ENCODE assay signal across 12 cellular contexts in genomic region chr20:20680991-20681508, GRCh38. TPM values are rescaled to one million over a fixed set of nuclear protein-coding genes. Genes with fewer than 3 reads are reported as not detected.
DNase-seq lines count a peak whose midpoint lies in the region; ATAC-seq and TF ChIP-seq lines count a peak whose summit lies in the region.
"Had no signal": no experiment of that assay in that cellular context is flagged by ENCODE, and none has a peak within 500 bp of the region (broad histone marks: within the 10 kb centered on the region; RNA-seq: fewer than 3 reads in every experiment).

No MANE protein-coding gene starts in this region.

- no peaks in the 10 kb centered on the region for H3K9me3 Mint-ChIP-seq in T-helper 2 cell treated with Interferon-gamma antibody and Interleukin-4, amounts not matched to agents 5 μg/mL and 100 μg/mL, for 36 hours
- no peaks in the 10 kb centered on the region for H3K9me3 Mint-ChIP-seq in activated B cell treated with CpG ODN at 0.5 μM for 24 hours

- peaks cover 19% of the 10 kb centered on the region for H3K4me1 Mint-ChIP-seq in T-helper 2 cell treated with Interferon-gamma antibody and Interleukin-4, amounts not matched to agents 5 μg/mL and 100 μg/mL, for 36 hours (ENCODE audit: low read depth)
- peaks cover 44% of the 10 kb centered on the region for H3K4me1 Mint-ChIP-seq in activated B cell treated with CpG ODN at 0.5 μM for 24 hours

- peak overlapping the region in 3 of 4 donors; percentile 36 to 42 (median 36) for H3K27ac ChIP-seq in gastrocnemius medialis
- H3K27ac ChIP-seq: heart left ventricle, WERI-Rb-1 had no signal

- H3K27me3 ChIP-seq in gastrocnemius medialis: no peaks in the 10 kb centered on the region
- H3K27me3 ChIP-seq: heart left ventricle had no signal

- DNase-seq in T-helper 2 cell treated with Interferon-gamma antibody and Interleukin-4, amounts not matched to agents 5 μg/mL and 100 μg/mL, for 36 hours (ENCODE audit: low spot score): no peak
- no peak for DNase-seq in T-helper 2 cell
- DNase-seq in activated B cell treated with CpG ODN at 0.5 μM for 24 hours: no peak
- DNase-seq in gastrocnemius medialis: no peak
- DNase-seq in pons (ENCODE audit: low spot score): no peak
- DNase-seq in dedifferentiated amniotic fluid mesenchymal stem cell (ENCODE audit: extremely low spot score): no peak
- no peak for DNase-seq in activated effector memory CD4-positive, alpha-beta T cell treated with Interleukin-2 at 50 U/mL for 16 hours
- DNase-seq: activated naive CD4-positive, alpha-beta T cell treated with Interleukin-2 at 50 U/mL for 16 hours; heart left ventricle; midbrain; WERI-Rb-1 had no signal

- H3K4me1 ChIP-seq in gastrocnemius medialis: peaks cover 53 to 72% of the 10 kb centered on the region in 2 donors

- CTCF ChIA-PET in activated B cell treated with CpG ODN at 0.5 μM for 24 hours (lab: Charles Lee): no interaction called here

- TF ChIP-seq CTCF in activated B cell treated with CpG ODN at 0.5 μM for 24 hours (IDR thresholded peaks at IDR 0.05): no peak
- no peak for TF ChIP-seq CTCF in gastrocnemius medialis (IDR thresholded peaks at IDR 0.05 in 4 of 5, conservative IDR thresholded peaks at IDR 0.05 in 1 of 5)

- intact Hi-C loops in activated B cell treated with CpG ODN at 0.5 μM for 24 hours (cut with micrococcal nuclease): no loop called here
- intact Hi-C loops in gastrocnemius medialis (cut with DNase I; ENCODE audit: low total_unique reads): no loop called here

- no peak overlapping the region for H3K4me3 ChIP-seq in gastrocnemius medialis
- H3K4me3 ChIP-seq: heart left ventricle had no signal

- H3K9me3 ChIP-seq in gastrocnemius medialis: no peaks in the 10 kb centered on the region
- H3K9me3 ChIP-seq: heart left ventricle had no signal

- TF ChIP-seq POLR2A in gastrocnemius medialis (IDR thresholded peaks at IDR 0.05): no peak

- peaks cover 12% of the 10 kb centered on the region for H3K36me3 Mint-ChIP-seq in T-helper 2 cell treated with Interferon-gamma antibody and Interleukin-4, amounts not matched to agents 5 μg/mL and 100 μg/mL, for 36 hours (ENCODE audit: low read depth)
- peaks cover 13% of the 10 kb centered on the region for H3K36me3 Mint-ChIP-seq in activated B cell treated with CpG ODN at 0.5 μM for 24 hours (ENCODE audit: low read depth)

- in situ Hi-C loops in gastrocnemius medialis (cut with MboI; ENCODE audit: low sequenced_read_pairs in 4 of 4): no loop called here

- POLR2A ChIA-PET in activated B cell treated with CpG ODN at 0.5 μM for 24 hours (lab: Charles Lee): interaction anchor here (0.6 kb wide), 1 partner anchor 8 kb away, joined by 4 read pairs; no protein-coding TSS in a partner anchor

- H3K27ac Mint-ChIP-seq in T-helper 2 cell treated with Interferon-gamma antibody and Interleukin-4, amounts not matched to agents 5 μg/mL and 100 μg/mL, for 36 hours: peak overlapping the region; percentile 64
- no peak overlapping the region for H3K27ac Mint-ChIP-seq in activated B cell treated with CpG ODN at 0.5 μM for 24 hours

- H3K27me3 Mint-ChIP-seq in T-helper 2 cell treated with Interferon-gamma antibody and Interleukin-4, amounts not matched to agents 5 μg/mL and 100 μg/mL, for 36 hours (ENCODE audit: low read depth): no peaks in the 10 kb centered on the region
- no peaks in the 10 kb centered on the region for H3K27me3 Mint-ChIP-seq in activated B cell treated with CpG ODN at 0.5 μM for 24 hours

- peak overlapping the region; percentile 4 for H3K4me3 Mint-ChIP-seq in T-helper 2 cell treated with Interferon-gamma antibody and Interleukin-4, amounts not matched to agents 5 μg/mL and 100 μg/mL, for 36 hours
- peak overlapping the region; percentile 33 for H3K4me3 Mint-ChIP-seq in activated B cell treated with CpG ODN at 0.5 μM for 24 hours

- H3K36me3 ChIP-seq in gastrocnemius medialis: peaks cover 0 to 16% of the 10 kb centered on the region in 2 donors
- H3K36me3 ChIP-seq: WERI-Rb-1 had no signal

- ATAC-seq in HG03432 (IDR thresholded peaks at IDR 0.05; ENCODE audit: unreplicated experiment) (peak; percentile 47), activated B cell treated with CpG ODN at 0.5 μM for 24 hours (ENCODE audit: low read depth) (peak; percentile 47), gastrocnemius medialis (no peak)

RNA-seq across cellular contexts. Expression of gene RALGAPA2, which starts 31.4 kb away (rescaled TPM):
- total RNA-seq in activated B cell treated with CpG ODN at 0.5 μM for 24 hours (16.5 and 19.2 TPM in 2 replicates), gastrocnemius medialis (10 to 100 TPM; 43.2 to 56.9 (median 52.0) TPM)

Comparison
In these comparisons a context has a peak if more than half of its experiments do, and no peak if none do; other contexts are left out.
1. ATAC-seq: peak in HG03432 (single experiment) and activated B cell treated with CpG ODN at 0.5 μM for 24 hours (single experiment); none in gastrocnemius medialis (0 of 2).